1 cellular context compared by ENCODE assay signal in the genomic region with DNA sequence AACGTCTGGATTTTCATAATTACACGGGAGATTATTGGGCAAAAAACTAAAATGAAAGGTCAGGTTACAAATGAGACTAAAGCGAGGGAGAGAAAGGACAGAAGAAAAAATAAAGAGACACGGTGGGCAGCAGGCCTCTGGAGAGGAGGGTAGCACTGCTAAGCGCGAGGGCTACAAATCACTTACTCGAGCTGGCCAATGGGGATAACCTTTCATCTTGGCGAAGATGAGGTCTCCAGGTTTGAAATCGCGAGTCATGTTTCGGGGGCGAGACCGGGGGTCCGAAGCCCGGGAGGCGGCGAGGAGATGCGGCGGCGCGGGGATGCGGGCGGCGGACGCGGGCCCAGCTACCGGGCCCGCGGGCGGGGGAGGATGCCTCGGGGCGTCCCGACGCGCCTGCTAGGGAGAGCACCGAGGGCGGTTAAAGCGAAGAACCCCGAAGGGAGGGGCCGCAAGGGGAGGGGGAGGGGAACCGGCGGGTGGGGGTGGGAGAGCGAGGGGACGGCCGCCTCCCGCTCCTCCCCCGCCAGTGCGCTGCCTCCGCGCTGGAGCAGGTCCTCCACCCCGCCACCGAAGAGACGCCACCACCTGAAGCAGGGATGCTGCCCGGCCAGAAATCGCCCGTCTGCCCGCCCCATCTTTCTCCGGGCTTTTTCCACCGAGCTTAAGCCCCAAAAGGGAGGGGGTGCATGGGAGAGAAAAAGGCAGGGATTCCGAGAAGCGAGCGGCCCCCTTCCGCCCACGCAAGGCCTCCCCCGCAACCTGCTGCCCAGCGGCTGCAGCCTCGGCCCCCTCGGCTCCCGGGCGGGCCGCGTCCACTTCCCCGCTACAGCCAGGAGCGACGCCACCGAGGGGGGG.
TF ChIP-seq lines count a peak whose summit lies in the region.

No MANE protein-coding gene starts in this region.

TF ChIP-seq in HCT116, 20 proteins besides CTCF, POLR2A, EP300 and RAD21 (continued from another document):
- TF ChIP-seq, protein P1, sequence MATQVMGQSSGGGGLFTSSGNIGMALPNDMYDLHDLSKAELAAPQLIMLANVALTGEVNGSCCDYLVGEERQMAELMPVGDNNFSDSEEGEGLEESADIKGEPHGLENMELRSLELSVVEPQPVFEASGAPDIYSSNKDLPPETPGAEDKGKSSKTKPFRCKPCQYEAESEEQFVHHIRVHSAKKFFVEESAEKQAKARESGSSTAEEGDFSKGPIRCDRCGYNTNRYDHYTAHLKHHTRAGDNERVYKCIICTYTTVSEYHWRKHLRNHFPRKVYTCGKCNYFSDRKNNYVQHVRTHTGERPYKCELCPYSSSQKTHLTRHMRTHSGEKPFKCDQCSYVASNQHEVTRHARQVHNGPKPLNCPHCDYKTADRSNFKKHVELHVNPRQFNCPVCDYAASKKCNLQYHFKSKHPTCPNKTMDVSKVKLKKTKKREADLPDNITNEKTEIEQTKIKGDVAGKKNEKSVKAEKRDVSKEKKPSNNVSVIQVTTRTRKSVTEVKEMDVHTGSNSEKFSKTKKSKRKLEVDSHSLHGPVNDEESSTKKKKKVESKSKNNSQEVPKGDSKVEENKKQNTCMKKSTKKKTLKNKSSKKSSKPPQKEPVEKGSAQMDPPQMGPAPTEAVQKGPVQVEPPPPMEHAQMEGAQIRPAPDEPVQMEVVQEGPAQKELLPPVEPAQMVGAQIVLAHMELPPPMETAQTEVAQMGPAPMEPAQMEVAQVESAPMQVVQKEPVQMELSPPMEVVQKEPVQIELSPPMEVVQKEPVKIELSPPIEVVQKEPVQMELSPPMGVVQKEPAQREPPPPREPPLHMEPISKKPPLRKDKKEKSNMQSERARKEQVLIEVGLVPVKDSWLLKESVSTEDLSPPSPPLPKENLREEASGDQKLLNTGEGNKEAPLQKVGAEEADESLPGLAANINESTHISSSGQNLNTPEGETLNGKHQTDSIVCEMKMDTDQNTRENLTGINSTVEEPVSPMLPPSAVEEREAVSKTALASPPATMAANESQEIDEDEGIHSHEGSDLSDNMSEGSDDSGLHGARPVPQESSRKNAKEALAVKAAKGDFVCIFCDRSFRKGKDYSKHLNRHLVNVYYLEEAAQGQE (IDR thresholded peaks at IDR 0.05; ENCODE audit: low read depth): no peak
- TF ChIP-seq SP1 (IDR thresholded peaks at IDR 0.05; ENCODE audit: low read depth) (no peak), ZFX (IDR thresholded peaks at IDR 0.05) (peak; percentile 46), CEBPB (IDR thresholded peaks at IDR 0.05; ENCODE audit: low read depth) (no peak), POLR2AphosphoS5 (IDR thresholded peaks at IDR 0.05; ENCODE audit: low read depth, low read length) (no peak), EZH2phosphoT487 (IDR thresholded peaks at IDR 0.05; ENCODE audit: borderline replicate concordance) (no peak), FOSL1 (IDR thresholded peaks at IDR 0.05; ENCODE audit: low read depth) (no peak)
